14 cellular contexts compared by ENCODE assay signal in the genomic region with DNA sequence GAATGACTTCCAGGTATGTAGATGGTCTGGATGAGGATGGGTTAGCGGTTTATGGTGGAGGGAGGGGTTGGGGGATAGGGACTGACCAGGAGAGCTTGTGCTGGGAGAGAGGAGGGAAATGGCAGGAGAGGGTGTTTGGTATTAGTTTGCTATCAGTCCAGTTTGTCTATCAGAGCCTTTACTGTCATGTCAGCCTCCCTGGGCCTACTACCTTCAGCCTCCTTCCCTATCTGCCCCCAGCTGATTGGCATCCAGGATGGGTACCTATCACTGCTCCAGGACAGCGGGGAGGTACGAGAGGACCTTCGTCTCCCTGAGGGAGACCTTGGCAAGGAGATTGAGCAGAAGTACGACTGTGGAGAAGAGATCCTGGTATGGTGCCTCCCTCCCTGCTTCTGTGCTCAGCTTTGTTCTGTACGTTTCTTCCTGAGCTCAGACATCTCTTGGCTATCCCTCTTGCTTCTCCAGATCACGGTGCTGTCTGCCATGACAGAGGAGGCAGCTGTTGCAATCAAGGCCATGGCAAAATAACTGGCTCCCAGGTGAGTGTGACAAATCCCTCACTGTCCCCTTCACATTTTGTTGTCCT. TPM values are rescaled to one million over a fixed set of nuclear protein-coding genes. Genes with fewer than 3 reads are reported as not detected.
DNase-seq lines count a peak whose midpoint lies in the region; ATAC-seq, FAIRE-seq and TF ChIP-seq lines count a peak whose summit lies in the region.
"Had no signal": no experiment of that assay in that cellular context is flagged by ENCODE, and none has a peak within 500 bp of the region (broad histone marks: within the 10 kb centered on the region; RNA-seq: fewer than 3 reads in every experiment).

No MANE protein-coding gene starts in this region.

- peaks cover 50% of the 10 kb centered on the region for H4K20me1 ChIP-seq in keratinocyte (ENCODE audit: control insufficient read depth, extremely low read depth, insufficient read depth, low read length)

- WGBS in A549 (ENCODE audit: missing lambda C conversion rate): 81% methylated on average over 7 of the region's 7 CpGs
- WGBS in stomach, 5 donors: 64 to 82% (median 75%) methylated on average over 7 of the region's 7 CpGs

- CTCF ChIA-PET in A549 (lab: Yijun Ruan, JAX) (interaction anchor here (0.9 to 4.5 kb wide), 5 partner anchors 12 to 41 kb away, joined by 3 to 22 read pairs (median 4); no protein-coding TSS in a partner anchor), Caco-2 (lab: Charles Lee) (no interaction called here)
- CTCF ChIA-PET in activated CD4-positive, alpha-beta memory T cell treated with anti-CD3 and anti-CD28 coated beads for 36 hours (lab: Charles Lee): interaction anchor here (1.9 kb wide), 2 partner anchors 13 to 249 kb away, joined by 4 read pairs; no protein-coding TSS in a partner anchor

- no peak for TF ChIP-seq POLR2A in A549 (IDR thresholded peaks at IDR 0.05; ENCODE audit: low read length)
- no peak for TF ChIP-seq POLR2A in stomach (IDR thresholded peaks at IDR 0.05)

- H3K27ac Mint-ChIP-seq in Caco-2 (ENCODE audit: unreplicated experiment): peak overlapping the region; percentile 78
- H3K27ac Mint-ChIP-seq in activated CD4-positive, alpha-beta memory T cell treated with anti-CD3 and anti-CD28 coated beads for 36 hours: peak overlapping the region; percentile 70

- no peak overlapping the region for H2AFZ ChIP-seq in keratinocyte (ENCODE audit: control insufficient read depth, low read length)

- H3K4me1 ChIP-seq in A549: peaks cover 56% of the 10 kb centered on the region
- H3K4me1 ChIP-seq in Caco-2: peaks cover 4% of the 10 kb centered on the region; the same call in 1 of the 2 replicates
- H3K4me1 ChIP-seq in keratinocyte (ENCODE audit: control insufficient read depth, extremely low read depth, insufficient read depth, low read length): peaks cover 48% of the 10 kb centered on the region
- peaks cover 49 to 74% (median 67%) of the 10 kb centered on the region in 4 donors for H3K4me1 ChIP-seq in stomach

- BruUV-seq in Caco-2 (replicated peaks; lab: Mats Ljungman, UMichigan): TSS peak; percentile 40

- peak overlapping the region; percentile 95; the same call in 1 of the 3 replicates for H3K4me2 ChIP-seq in A549
- H3K4me2 ChIP-seq in keratinocyte (ENCODE audit: control insufficient read depth, extremely low read depth, insufficient read depth, low read depth, low read length): no peak overlapping the region

- TF ChIP-seq EP300 in A549 (IDR thresholded peaks at IDR 0.05) (no peak), stomach (IDR thresholded peaks at IDR 0.05) (no peak)

- H3K9me3 ChIP-seq in A549: no peaks in the 10 kb centered on the region
- no peaks in the 10 kb centered on the region for H3K9me3 ChIP-seq in Caco-2
- H3K9me3 ChIP-seq in keratinocyte (ENCODE audit: control insufficient read depth, low read depth, low read length): no peaks in the 10 kb centered on the region
- no peaks in the 10 kb centered on the region for H3K9me3 ChIP-seq in stomach
- H3K9me3 ChIP-seq: colonic mucosa had no signal

- H3K4me3 Mint-ChIP-seq in Caco-2 (ENCODE audit: unreplicated experiment): no peak overlapping the region
- H3K4me3 Mint-ChIP-seq in activated CD4-positive, alpha-beta memory T cell treated with anti-CD3 and anti-CD28 coated beads for 36 hours: no peak overlapping the region

- POLR2A ChIA-PET in A549 (lab: Yijun Ruan, JAX) (interaction anchor here (0.6 kb wide), 1 partner anchor 54 kb away, joined by 3 read pairs; no protein-coding TSS in a partner anchor), Caco-2 (lab: Charles Lee) (no interaction called here)
- POLR2A ChIA-PET in activated CD4-positive, alpha-beta memory T cell treated with anti-CD3 and anti-CD28 coated beads for 36 hours (lab: Charles Lee): interaction anchor here (1.1 to 1.3 kb wide), 2 partner anchors 18 to 266 kb away, joined by 3 read pairs; no protein-coding TSS in a partner anchor

- no peak for TF ChIP-seq CTCF in A549 (IDR thresholded peaks at IDR 0.05)
- no peak for TF ChIP-seq CTCF in Caco-2 (IDR thresholded peaks at IDR 0.05; ENCODE audit: insufficient read depth in 1 of 2, low read depth in 1 of 2, low read length in 1 of 2, severe bottlenecking in 1 of 2, unreplicated experiment in 1 of 2)
- no peak for TF ChIP-seq CTCF in keratinocyte (optimal IDR thresholded peaks at IDR 0.05 in 1 of 3, IDR thresholded peaks at IDR 0.05 in 1 of 3, conservative IDR thresholded peaks at IDR 0.05 in 1 of 3; ENCODE audit: extremely low read depth in 1 of 3, insufficient read depth in 2 of 3, low read length in 3 of 3)
- no peak for TF ChIP-seq CTCF in stomach (IDR thresholded peaks at IDR 0.05)

- DNase-seq in A549 (ENCODE audit: low read depth in 1 of 2, low spot score in 1 of 2) (no peak), Caco-2 (no peak), keratinocyte (ENCODE audit: low read depth, low spot score) (no peak), left ventricle myocardium superior (no peak), stomach (no peak), GOT3 (lab: John Stamatoyannopoulos, UW) (no peak)
- DNase-seq in activated CD4-positive, alpha-beta memory T cell treated with anti-CD3 and anti-CD28 coated beads for 36 hours: no peak
- DNase-seq: activated naive CD4-positive, alpha-beta T cell treated with Interleukin-2 at 50 U/mL for 16 hours; colonic mucosa; foreskin fibroblast; islet precursor cell; NCI-H510A treated with DMSO at 0.1 percent for 48 hours; SHP77 treated with DMSO at 0.1 percent for 48 hours had no signal

- H3K36me3 Mint-ChIP-seq in Caco-2 (ENCODE audit: insufficient read depth, unreplicated experiment): peaks cover 82% of the 10 kb centered on the region
- H3K36me3 Mint-ChIP-seq in activated CD4-positive, alpha-beta memory T cell treated with anti-CD3 and anti-CD28 coated beads for 36 hours: peaks cover 56% of the 10 kb centered on the region

- H3K27ac ChIP-seq in A549 (no peak overlapping the region), keratinocyte (ENCODE audit: control insufficient read depth, insufficient read depth, low read length) (no peak overlapping the region), stomach (peak overlapping the region in 1 of 5 donors; percentile 100)
- H3K27ac ChIP-seq: colonic mucosa had no signal

- H3K4me3 ChIP-seq in A549: no peak overlapping the region
- H3K4me3 ChIP-seq in Caco-2 (ENCODE audit: low read depth, low read length): no peak overlapping the region
- no peak overlapping the region for H3K4me3 ChIP-seq in keratinocyte (ENCODE audit: control insufficient read depth in 2 of 3, extremely low read depth in 1 of 3, insufficient read depth in 2 of 3, low read depth in 1 of 3, low read length in 3 of 3)
- no peak overlapping the region for H3K4me3 ChIP-seq in stomach
- H3K4me3 ChIP-seq: colonic mucosa had no signal

- FAIRE-seq in A549 (lab: Jason Lieb, UNC) (no peak), keratinocyte (lab: Jason Lieb, UNC) (no peak)

- no peak for TF ChIP-seq RAD21 in A549 (conservative IDR thresholded peaks at IDR 0.05 in 1 of 2, IDR thresholded peaks at IDR 0.05 in 1 of 2)

- no peak for ATAC-seq in A549
- ATAC-seq in left ventricle myocardium superior: no peak
- ATAC-seq in GM21786 (IDR thresholded peaks at IDR 0.05; ENCODE audit: unreplicated experiment): no peak

- H3K9me3 Mint-ChIP-seq in Caco-2 (ENCODE audit: unreplicated experiment): no peaks in the 10 kb centered on the region
- no peaks in the 10 kb centered on the region for H3K9me3 Mint-ChIP-seq in activated CD4-positive, alpha-beta memory T cell treated with anti-CD3 and anti-CD28 coated beads for 36 hours

- peaks cover 18% of the 10 kb centered on the region for H3K4me1 Mint-ChIP-seq in Caco-2 (ENCODE audit: low read depth, unreplicated experiment)
- peaks cover 58% of the 10 kb centered on the region for H3K4me1 Mint-ChIP-seq in activated CD4-positive, alpha-beta memory T cell treated with anti-CD3 and anti-CD28 coated beads for 36 hours (ENCODE audit: low read depth)

- dilution Hi-C loops in keratinocyte (cut with MboI; ENCODE audit: extremely low pct_ligation_motif_present, low sequenced_read_pairs): no loop called here

- H3K9me1 ChIP-seq in keratinocyte (ENCODE audit: control insufficient read depth, extremely low read depth, insufficient read depth, low read length): peaks cover 8% of the 10 kb centered on the region

- intact Hi-C loops in Caco-2 (cut with micrococcal nuclease; ENCODE audit: unreplicated experiment): no loop called here
- intact Hi-C loops in activated CD4-positive, alpha-beta memory T cell treated with anti-CD3 and anti-CD28 coated beads for 36 hours (cut with micrococcal nuclease): no loop called here
- intact Hi-C loops in left ventricle myocardium superior (cut with micrococcal nuclease): no loop called here
- intact Hi-C loops in stomach (cut with DNase I; ENCODE audit: low total_unique reads): no loop called here

- no peaks in the 10 kb centered on the region for H3K27me3 Mint-ChIP-seq in Caco-2 (ENCODE audit: insufficient read depth, unreplicated experiment)
- peaks cover 2% of the 10 kb centered on the region for H3K27me3 Mint-ChIP-seq in activated CD4-positive, alpha-beta memory T cell treated with anti-CD3 and anti-CD28 coated beads for 36 hours

- peak overlapping the region; percentile 16 for H3K9ac ChIP-seq in keratinocyte (ENCODE audit: control insufficient read depth, extremely low read depth, insufficient read depth, low read length)

- H3K27me3 ChIP-seq in Caco-2 (replicated peaks; ENCODE audit: control insufficient read depth, insufficient read depth, low read length) (no peaks in the 10 kb centered on the region), keratinocyte (ENCODE audit: control insufficient read depth, extremely low read depth, insufficient read depth, low read length) (no peaks in the 10 kb centered on the region), stomach (no peaks in the 10 kb centered on the region)
- H3K27me3 ChIP-seq: colonic mucosa had no signal

- H3K36me3 ChIP-seq in Caco-2 (ENCODE audit: control insufficient read depth, insufficient read depth, low read length): peaks cover 5% of the 10 kb centered on the region
- H3K36me3 ChIP-seq in keratinocyte (ENCODE audit: control insufficient read depth in 2 of 2, extremely low read depth in 1 of 2, insufficient read depth in 2 of 2, low read length in 2 of 2): peaks cover 38 to 54% of the 10 kb centered on the region in 2 experiments
- peaks cover 42 to 53% (median 49%) of the 10 kb centered on the region in 4 donors for H3K36me3 ChIP-seq in stomach

- H3K79me2 ChIP-seq in keratinocyte (ENCODE audit: control insufficient read depth, insufficient read depth, low read length): peaks cover 62% of the 10 kb centered on the region

RNA-seq across cellular contexts. Expression of gene EIF5A, which starts 3.8 kb away (rescaled TPM):
- 945 and 969 TPM in 2 replicates for polyA plus RNA-seq in A549 (2011; rRNA removed)
- 1,634 and 1,871 TPM in 2 replicates for polyA plus RNA-seq in A549 (2012; cell fraction: cytosol; rRNA removed)
- polyA plus RNA-seq in A549 (2012; cell fraction: nucleus; rRNA removed): 1,244 and 1,505 TPM in 2 replicates
- polyA plus RNA-seq in A549 (2017; fragmentation: RNase III; extraction: RNeasy Plus Mini Kit Qiagen cat#74134 plus additional on column Dnase treatment): 1,779 to 2,042 TPM (median 1,918 TPM) in 3 replicates
- 1,320 and 1,330 TPM in 2 replicates for polyA minus RNA-seq in A549 (2011; rRNA and poly(A)+ RNA removed)
- 345 and 388 TPM in 2 replicates for total RNA-seq in Caco-2 (2022)
- 100 to 1,000 TPM; 774 to 776 TPM for total RNA-seq in activated CD4-positive, alpha-beta memory T cell treated with anti-CD3 and anti-CD28 coated beads for 36 hours
- polyA plus RNA-seq in keratinocyte: 769 to 1,493 TPM (median 948 TPM) in 3 replicates
- 1,059 TPM for polyA plus RNA-seq in keratinocyte (2011; ENCODE audit: low read depth)
- polyA plus RNA-seq in keratinocyte (2011; cell fraction: cytosol; rRNA removed): 978 and 1,013 TPM in 2 replicates
- polyA plus RNA-seq in keratinocyte (2011; cell fraction: nucleus; rRNA removed): 468 and 536 TPM in 2 replicates
- 614 and 1,141 TPM in 2 replicates for polyA plus RNA-seq in keratinocyte (2012; ENCODE audit: low replicate concordance)
- 884 to 1,075 TPM (median 1,030 TPM) in 3 replicates for polyA minus RNA-seq in keratinocyte
- 1,192 TPM for polyA minus RNA-seq in keratinocyte (2011; cell fraction: cytosol; rRNA and poly(A)+ RNA removed)
- 194 and 269 TPM in 2 replicates for polyA minus RNA-seq in keratinocyte (2011; cell fraction: nucleus; rRNA and poly(A)+ RNA removed)
- total RNA-seq in left ventricle myocardium superior: 311 TPM
- total RNA-seq in stomach: 100 to 1,000 TPM in 4 of 5 donors, 10 to 100 TPM in 1; 86.9 to 189 (median 137) TPM
- 100 to 1,000 TPM; 341 to 438 (median 394) TPM for polyA plus RNA-seq in stomach

RNA-seq across cellular contexts. Expression of gene GPS2, which starts 4.0 kb away (rescaled TPM):
- polyA plus RNA-seq in A549 (2011; rRNA removed) (48.5 and 61.7 TPM in 2 replicates), A549 (2017; fragmentation: RNase III; extraction: RNeasy Plus Mini Kit Qiagen cat#74134 plus additional on column Dnase treatment) (147 to 171 TPM (median 158 TPM) in 3 replicates), keratinocyte (20.7 to 54.1 TPM (median 24.7 TPM) in 3 replicates), stomach (10 to 100 TPM; 74.3 to 84.9 (median 79.7) TPM)
- 148 and 175 TPM in 2 replicates for polyA plus RNA-seq in A549 (2012; cell fraction: cytosol; rRNA removed)
- polyA plus RNA-seq in A549 (2012; cell fraction: nucleus; rRNA removed): 219 and 250 TPM in 2 replicates
- polyA minus RNA-seq in A549 (2011; rRNA and poly(A)+ RNA removed): 83.2 and 83.3 TPM in 2 replicates
- total RNA-seq in Caco-2 (2022) (36.0 and 39.2 TPM in 2 replicates), left ventricle myocardium superior (75.0 TPM), stomach (10 to 100 TPM; 23.9 to 91.6 (median 55.9) TPM)
- 10 to 100 TPM; 34.9 to 38.7 TPM for total RNA-seq in activated CD4-positive, alpha-beta memory T cell treated with anti-CD3 and anti-CD28 coated beads for 36 hours
- polyA plus RNA-seq in keratinocyte (2011; ENCODE audit: low read depth): 58.5 TPM
- 32.2 and 40.0 TPM in 2 replicates for polyA plus RNA-seq in keratinocyte (2011; cell fraction: cytosol; rRNA removed)
- 47.1 and 50.6 TPM in 2 replicates for polyA plus RNA-seq in keratinocyte (2011; cell fraction: nucleus; rRNA removed)
- polyA plus RNA-seq in keratinocyte (2012; ENCODE audit: low replicate concordance): 34.3 and 42.9 TPM in 2 replicates
- polyA minus RNA-seq in keratinocyte: 32.9 to 79.9 TPM (median 35.9 TPM) in 3 replicates
- polyA minus RNA-seq in keratinocyte (2011; cell fraction: cytosol; rRNA and poly(A)+ RNA removed): 21.3 TPM
- polyA minus RNA-seq in keratinocyte (2011; cell fraction: nucleus; rRNA and poly(A)+ RNA removed): 9.5 and 11.7 TPM in 2 replicates

RNA-seq across cellular contexts. Expression of gene YBX2, which starts 16.8 kb away (rescaled TPM):
- polyA plus RNA-seq in A549 (2011; rRNA removed): 0.61 and 0.98 TPM in 2 replicates
- 0.65 and 0.70 TPM in 2 replicates for polyA plus RNA-seq in A549 (2012; cell fraction: cytosol; rRNA removed)
- 1.6 and 2.0 TPM in 2 replicates for polyA plus RNA-seq in A549 (2012; cell fraction: nucleus; rRNA removed)
- 0.22 to 0.57 TPM (median 0.36 TPM) in 3 replicates for polyA plus RNA-seq in A549 (2017; fragmentation: RNase III; extraction: RNeasy Plus Mini Kit Qiagen cat#74134 plus additional on column Dnase treatment)
- polyA minus RNA-seq in A549 (2011; rRNA and poly(A)+ RNA removed): 0.74 and 1.1 TPM in 2 replicates
- total RNA-seq in Caco-2 (2022): 21.1 and 27.6 TPM in 2 replicates
- under 1 TPM; 0.70 to 0.83 TPM for total RNA-seq in activated CD4-positive, alpha-beta memory T cell treated with anti-CD3 and anti-CD28 coated beads for 36 hours
- polyA plus RNA-seq in keratinocyte: 0.01 to 0.05 TPM (median 0.05 TPM) in 3 replicates
- polyA plus RNA-seq in keratinocyte (2011; ENCODE audit: low read depth): not detected
- 0.05 TPM in 1 of 2 replicates, not detected in the other for polyA plus RNA-seq in keratinocyte (2011; cell fraction: cytosol; rRNA removed)
- polyA plus RNA-seq in keratinocyte (2011; cell fraction: nucleus; rRNA removed): 0.09 and 0.20 TPM in 2 replicates
- polyA plus RNA-seq in keratinocyte (2012; ENCODE audit: low replicate concordance): 0.09 and 0.20 TPM in 2 replicates
- polyA minus RNA-seq in keratinocyte: not detected in 3 replicates
- polyA minus RNA-seq in keratinocyte (2011; cell fraction: cytosol; rRNA and poly(A)+ RNA removed): not detected
- not detected in 2 replicates for polyA minus RNA-seq in keratinocyte (2011; cell fraction: nucleus; rRNA and poly(A)+ RNA removed)
- total RNA-seq in left ventricle myocardium superior: 0.77 TPM
- 10 to 100 TPM in 1 of 5 donors, 1 to 10 TPM in 1, under 1 TPM in 2, not detected in 1; 0.43 to 72.4 (median 1.1) TPM for total RNA-seq in stomach
- polyA plus RNA-seq in stomach: 1 to 10 TPM; 1.2 to 6.5 (median 1.8) TPM

RNA-seq across cellular contexts. Expression of gene NEURL4, which starts 17.9 kb away (rescaled TPM):
- polyA plus RNA-seq in A549 (2011; rRNA removed) (12.2 and 18.3 TPM in 2 replicates), A549 (2017; fragmentation: RNase III; extraction: RNeasy Plus Mini Kit Qiagen cat#74134 plus additional on column Dnase treatment) (44.2 to 50.4 TPM (median 47.5 TPM) in 3 replicates), keratinocyte (11.3 to 18.9 TPM (median 13.5 TPM) in 3 replicates), stomach (10 to 100 TPM in 2 of 3 donors, 1 to 10 TPM in 1; 6.9 to 22.2 (median 15.6) TPM)
- 30.8 and 32.2 TPM in 2 replicates for polyA plus RNA-seq in A549 (2012; cell fraction: cytosol; rRNA removed)
- 199 and 235 TPM in 2 replicates for polyA plus RNA-seq in A549 (2012; cell fraction: nucleus; rRNA removed)
- 34.8 and 46.0 TPM in 2 replicates for polyA minus RNA-seq in A549 (2011; rRNA and poly(A)+ RNA removed)
- total RNA-seq in Caco-2 (2022) (29.5 and 31.1 TPM in 2 replicates), left ventricle myocardium superior (34.7 TPM), stomach (10 to 100 TPM; 17.8 to 84.0 (median 36.4) TPM)
- 10 to 100 TPM; 26.9 to 29.3 TPM for total RNA-seq in activated CD4-positive, alpha-beta memory T cell treated with anti-CD3 and anti-CD28 coated beads for 36 hours
- 6.3 TPM for polyA plus RNA-seq in keratinocyte (2011; ENCODE audit: low read depth)
- 4.4 and 4.9 TPM in 2 replicates for polyA plus RNA-seq in keratinocyte (2011; cell fraction: cytosol; rRNA removed)
- 70.5 and 88.4 TPM in 2 replicates for polyA plus RNA-seq in keratinocyte (2011; cell fraction: nucleus; rRNA removed)
- polyA plus RNA-seq in keratinocyte (2012; ENCODE audit: low replicate concordance): 12.4 and 13.1 TPM in 2 replicates
- 12.5 to 33.7 TPM (median 17.8 TPM) in 3 replicates for polyA minus RNA-seq in keratinocyte
- polyA minus RNA-seq in keratinocyte (2011; cell fraction: cytosol; rRNA and poly(A)+ RNA removed): 6.1 TPM
- 32.3 TPM in 2 replicates for polyA minus RNA-seq in keratinocyte (2011; cell fraction: nucleus; rRNA and poly(A)+ RNA removed)

RNA-seq across cellular contexts. Expression of gene ACAP1, which starts 25.1 kb away (rescaled TPM):
- polyA plus RNA-seq in A549 (2011; rRNA removed): 0.03 and 0.41 TPM in 2 replicates
- 1.5 TPM in 2 replicates for polyA plus RNA-seq in A549 (2012; cell fraction: cytosol; rRNA removed)
- 0.55 and 1.5 TPM in 2 replicates for polyA plus RNA-seq in A549 (2012; cell fraction: nucleus; rRNA removed)
- 1.3 to 2.1 TPM (median 1.4 TPM) in 3 replicates for polyA plus RNA-seq in A549 (2017; fragmentation: RNase III; extraction: RNeasy Plus Mini Kit Qiagen cat#74134 plus additional on column Dnase treatment)
- not detected in 2 replicates for polyA minus RNA-seq in A549 (2011; rRNA and poly(A)+ RNA removed)
- total RNA-seq in Caco-2 (2022): 1.6 TPM in 1 of 2 replicates, not detected in the other
- total RNA-seq in activated CD4-positive, alpha-beta memory T cell treated with anti-CD3 and anti-CD28 coated beads for 36 hours: 100 to 1,000 TPM; 391 to 405 TPM
- polyA plus RNA-seq in keratinocyte: 0.33 to 3.1 TPM (median 1.7 TPM) in 3 replicates
- polyA plus RNA-seq in keratinocyte (2011; ENCODE audit: low read depth): 0.87 TPM
- polyA plus RNA-seq in keratinocyte (2011; cell fraction: cytosol; rRNA removed): 0.27 and 1.1 TPM in 2 replicates
- 0.22 and 0.29 TPM in 2 replicates for polyA plus RNA-seq in keratinocyte (2011; cell fraction: nucleus; rRNA removed)
- 3.5 and 11.7 TPM in 2 replicates for polyA plus RNA-seq in keratinocyte (2012; ENCODE audit: low replicate concordance)
- not detected in 3 replicates for polyA minus RNA-seq in keratinocyte
- polyA minus RNA-seq in keratinocyte (2011; cell fraction: cytosol; rRNA and poly(A)+ RNA removed): not detected
- not detected in 2 replicates for polyA minus RNA-seq in keratinocyte (2011; cell fraction: nucleus; rRNA and poly(A)+ RNA removed)
- total RNA-seq in left ventricle myocardium superior: 17.3 TPM
- 10 to 100 TPM in 4 of 5 donors, 1 to 10 TPM in 1; 8.3 to 33.3 (median 14.7) TPM for total RNA-seq in stomach
- polyA plus RNA-seq in stomach: 1 to 10 TPM; 4.4 to 6.4 (median 6.2) TPM
